In genomic region chr5:171570244-171570819, GRCh38 we compare ENCODE assay signal across 24 cellular contexts.
DNase-seq lines count a peak whose midpoint lies in the region; ATAC-seq and TF ChIP-seq lines count a peak whose summit lies in the region.
"Had no signal": no experiment of that assay in that cellular context is flagged by ENCODE, and none has a peak within 500 bp of the region (broad histone marks: within the 10 kb centered on the region; RNA-seq: fewer than 3 reads in every experiment).

No MANE protein-coding gene starts in this region.

- H3K4me1 ChIP-seq in GM23338 (ENCODE audit: insufficient read depth) (peaks cover 6% of the 10 kb centered on the region; the same call in 1 of the 2 replicates), suprapubic skin (no peaks in the 10 kb centered on the region)
- H3K4me1 ChIP-seq in CD8-positive, alpha-beta memory T cell (ENCODE audit: insufficient read depth, low read length), result no peaks in the 10 kb centered on the region
- H3K4me1 ChIP-seq: Caco-2 had no signal

- no peak overlapping the region for H3K4me3 ChIP-seq in GM23338
- H3K4me3 ChIP-seq in fibroblast of the aortic adventitia (ENCODE audit: low read depth, low read length), result no peak overlapping the region
- H3K4me3 ChIP-seq in suprapubic skin, result no peak overlapping the region
- H3K4me3 ChIP-seq in CD8-positive, alpha-beta memory T cell (ENCODE audit: low read length), result no peak overlapping the region
- H3K4me3 ChIP-seq: PC-9, SJSA1 had no signal

- ATAC-seq in GM23338 (no peak; the same call in 1 of the 3 replicates), GM18873 (IDR thresholded peaks at IDR 0.05; ENCODE audit: low FRiP score, unreplicated experiment) (no peak)
- ATAC-seq: Right ventricle myocardium inferior had no signal

- no peaks in the 10 kb centered on the region for H4K20me1 ChIP-seq in GM23338 (replicated peaks; ENCODE audit: insufficient read depth)

- no peaks in the 10 kb centered on the region for H3K79me2 ChIP-seq in GM23338 (replicated peaks; ENCODE audit: insufficient read depth)

- CTCF ChIA-PET in CD8-positive, alpha-beta memory T cell (lab: Charles Lee), result no interaction called here

- peaks cover 20% of the 10 kb centered on the region for H3K36me3 Mint-ChIP-seq in GM23338 (ENCODE audit: low read depth)
- peaks cover 9% of the 10 kb centered on the region for H3K36me3 Mint-ChIP-seq in chondrocyte (ENCODE audit: low read depth)
- peaks cover 21% of the 10 kb centered on the region for H3K36me3 Mint-ChIP-seq in neural crest cell (ENCODE audit: low read depth)
- H3K36me3 Mint-ChIP-seq in CD8-positive, alpha-beta memory T cell, result peaks cover 0 to 3% (median 0%) of the 10 kb centered on the region in 3 donors
- H3K36me3 Mint-ChIP-seq: CD4-positive, alpha-beta memory T cell had no signal

- H3K36me3 ChIP-seq in GM23338 (ENCODE audit: insufficient read depth) (no peaks in the 10 kb centered on the region), suprapubic skin (no peaks in the 10 kb centered on the region)
- no peaks in the 10 kb centered on the region for H3K36me3 ChIP-seq in CD8-positive, alpha-beta memory T cell (ENCODE audit: insufficient read depth, low read length)
- H3K36me3 ChIP-seq: SJSA1 had no signal

- TF ChIP-seq EP300 in suprapubic skin (IDR thresholded peaks at IDR 0.05), result no peak

- H3K27ac ChIP-seq in GM23338 (ENCODE audit: low read depth) (no peak overlapping the region), suprapubic skin (no peak overlapping the region)
- H3K27ac ChIP-seq in CD8-positive, alpha-beta memory T cell (ENCODE audit: low read depth, low read length), result no peak overlapping the region
- H3K27ac ChIP-seq: KMS-11, PC-9, SJSA1 had no signal

- POLR2A ChIA-PET in CD8-positive, alpha-beta memory T cell (lab: Charles Lee), result no interaction called here

- H3K27me3 Mint-ChIP-seq in GM23338 (ENCODE audit: insufficient read depth, low read depth, poor library complexity) (peaks cover 4% of the 10 kb centered on the region), chondrocyte (ENCODE audit: low read depth) (peaks cover 2% of the 10 kb centered on the region), neural crest cell (ENCODE audit: low read depth) (no peaks in the 10 kb centered on the region)
- H3K27me3 Mint-ChIP-seq in CD8-positive, alpha-beta memory T cell, result peaks cover 20 to 26% of the 10 kb centered on the region in 2 donors

- WGBS in suprapubic skin, result 73% methylated on average over 2 of the region's 2 CpGs

- peak overlapping the region; percentile 64 for H3K27ac Mint-ChIP-seq in GM23338
- peak overlapping the region; percentile 79 for H3K27ac Mint-ChIP-seq in chondrocyte (ENCODE audit: unreplicated experiment)
- peak overlapping the region; percentile 72 for H3K27ac Mint-ChIP-seq in neural crest cell (ENCODE audit: unreplicated experiment)
- no peak overlapping the region for H3K27ac Mint-ChIP-seq in CD8-positive, alpha-beta memory T cell
- H3K27ac Mint-ChIP-seq: HFFc6, IgD-negative memory B cell had no signal

- peak; percentile 54 for DNase-seq in GM23338 (ENCODE audit: low spot score)
- no peak for DNase-seq in chondrocyte (ENCODE audit: low spot score)
- peak; percentile 31 for DNase-seq in fibroblast of the aortic adventitia (ENCODE audit: low read depth)
- no peak for DNase-seq in neural crest cell (ENCODE audit: low read depth, low spot score)
- no peak for DNase-seq in A172 (ENCODE audit: low spot score)
- no peak for DNase-seq in suprapubic skin (ENCODE audit: low spot score in 2 of 2)
- no peak for DNase-seq in CD8-positive, alpha-beta memory T cell
- DNase-seq: C1 segment of cervical spinal cord; Caco-2; CD4-positive, alpha-beta memory T cell; H7; HFFc6; NCI-H1048; NCI-H1417; NCI-H1694 treated with DMSO at 0.1 percent for 48 hours; NCI-H2081; NCI-H2227 treated with DMSO at 0.1 percent for 48 hours; NCI-H526 treated with DMSO at 0.1 percent for 48 hours; PC-9 had no signal

- no peaks in the 10 kb centered on the region for H3F3A ChIP-seq in GM23338 (replicated peaks; ENCODE audit: low read depth)

- H3K9me3 Mint-ChIP-seq in GM23338, result peaks cover 43% of the 10 kb centered on the region
- peaks cover 27% of the 10 kb centered on the region for H3K9me3 Mint-ChIP-seq in chondrocyte (ENCODE audit: low read depth)
- H3K9me3 Mint-ChIP-seq in neural crest cell, result peaks cover 21% of the 10 kb centered on the region
- H3K9me3 Mint-ChIP-seq in CD8-positive, alpha-beta memory T cell, result peaks cover 26 to 33% (median 29%) of the 10 kb centered on the region in 5 donors

- H3K9me2 ChIP-seq in GM23338 (ENCODE audit: insufficient read depth), result no peaks in the 10 kb centered on the region

- peaks cover 7% of the 10 kb centered on the region for H3K9me3 ChIP-seq in suprapubic skin
- no peaks in the 10 kb centered on the region for H3K9me3 ChIP-seq in CD8-positive, alpha-beta memory T cell (ENCODE audit: low read length)
- H3K9me3 ChIP-seq: SJSA1 had no signal

- H3K4me3 Mint-ChIP-seq in GM23338, result no peak overlapping the region
- no peak overlapping the region for H3K4me3 Mint-ChIP-seq in chondrocyte (ENCODE audit: unreplicated experiment)
- no peak overlapping the region for H3K4me3 Mint-ChIP-seq in neural crest cell
- H3K4me3 Mint-ChIP-seq in CD8-positive, alpha-beta memory T cell, result no peak overlapping the region
- H3K4me3 Mint-ChIP-seq: CD4-positive, alpha-beta memory T cell; HFFc6; IgD-negative memory B cell had no signal

- H2AFZ ChIP-seq in GM23338, result peak overlapping the region; percentile 35
- H2AFZ ChIP-seq: PC-9 had no signal

- no peak for TF ChIP-seq POLR2A in suprapubic skin (IDR thresholded peaks at IDR 0.05)

- H3K4me1 Mint-ChIP-seq in GM23338 (peaks cover 9% of the 10 kb centered on the region), chondrocyte (ENCODE audit: low read depth) (peaks cover 21% of the 10 kb centered on the region), neural crest cell (peaks cover 12% of the 10 kb centered on the region)
- no peaks in the 10 kb centered on the region for H3K4me1 Mint-ChIP-seq in CD8-positive, alpha-beta memory T cell
- H3K4me1 Mint-ChIP-seq: CD4-positive, alpha-beta memory T cell; IgD-negative memory B cell had no signal

- TF ChIP-seq CTCF in GM23338 (conservative IDR thresholded peaks at IDR 0.05; ENCODE audit: low read depth in 2 of 2) (no peak), chondrocyte (IDR thresholded peaks at IDR 0.05) (no peak), fibroblast of the aortic adventitia (IDR thresholded peaks at IDR 0.05; ENCODE audit: insufficient read depth, low read length) (no peak), neural crest cell (conservative IDR thresholded peaks at IDR 0.05) (no peak), suprapubic skin (IDR thresholded peaks at IDR 0.05) (no peak)

- H3K27me3 ChIP-seq in GM23338 (ENCODE audit: insufficient read depth) (no peaks in the 10 kb centered on the region), suprapubic skin (no peaks in the 10 kb centered on the region)
- H3K27me3 ChIP-seq in CD8-positive, alpha-beta memory T cell (ENCODE audit: insufficient read depth, low read length, poor library complexity, severe bottlenecking), result no peaks in the 10 kb centered on the region
- H3K27me3 ChIP-seq: SJSA1 had no signal

- H3K4me2 ChIP-seq in GM23338, result no peak overlapping the region
- H3K4me2 ChIP-seq: KMS-11, PC-9 had no signal

TF ChIP-seq in GM23338, 12 proteins besides CTCF, POLR2A, EP300 and RAD21 (continues in another document):
- TF ChIP-seq EZH2phosphoT487 (IDR thresholded peaks at IDR 0.05; ENCODE audit: unreplicated experiment), result no peak
- no peak for TF ChIP-seq STAT1 (IDR thresholded peaks at IDR 0.05; ENCODE audit: unreplicated experiment)
- TF ChIP-seq CREB1 (CRISPR knock-in tag; IDR thresholded peaks at IDR 0.05; ENCODE audit: low read depth), result no peak
- no peak for TF ChIP-seq NANOG (IDR thresholded peaks at IDR 0.05; ENCODE audit: borderline replicate concordance)
- TF ChIP-seq JUNB (IDR thresholded peaks at IDR 0.05; ENCODE audit: unreplicated experiment), result no peak
- TF ChIP-seq ZNF114 (CRISPR knock-in tag; IDR thresholded peaks at IDR 0.05), result no peak
- TF ChIP-seq, protein P1, sequence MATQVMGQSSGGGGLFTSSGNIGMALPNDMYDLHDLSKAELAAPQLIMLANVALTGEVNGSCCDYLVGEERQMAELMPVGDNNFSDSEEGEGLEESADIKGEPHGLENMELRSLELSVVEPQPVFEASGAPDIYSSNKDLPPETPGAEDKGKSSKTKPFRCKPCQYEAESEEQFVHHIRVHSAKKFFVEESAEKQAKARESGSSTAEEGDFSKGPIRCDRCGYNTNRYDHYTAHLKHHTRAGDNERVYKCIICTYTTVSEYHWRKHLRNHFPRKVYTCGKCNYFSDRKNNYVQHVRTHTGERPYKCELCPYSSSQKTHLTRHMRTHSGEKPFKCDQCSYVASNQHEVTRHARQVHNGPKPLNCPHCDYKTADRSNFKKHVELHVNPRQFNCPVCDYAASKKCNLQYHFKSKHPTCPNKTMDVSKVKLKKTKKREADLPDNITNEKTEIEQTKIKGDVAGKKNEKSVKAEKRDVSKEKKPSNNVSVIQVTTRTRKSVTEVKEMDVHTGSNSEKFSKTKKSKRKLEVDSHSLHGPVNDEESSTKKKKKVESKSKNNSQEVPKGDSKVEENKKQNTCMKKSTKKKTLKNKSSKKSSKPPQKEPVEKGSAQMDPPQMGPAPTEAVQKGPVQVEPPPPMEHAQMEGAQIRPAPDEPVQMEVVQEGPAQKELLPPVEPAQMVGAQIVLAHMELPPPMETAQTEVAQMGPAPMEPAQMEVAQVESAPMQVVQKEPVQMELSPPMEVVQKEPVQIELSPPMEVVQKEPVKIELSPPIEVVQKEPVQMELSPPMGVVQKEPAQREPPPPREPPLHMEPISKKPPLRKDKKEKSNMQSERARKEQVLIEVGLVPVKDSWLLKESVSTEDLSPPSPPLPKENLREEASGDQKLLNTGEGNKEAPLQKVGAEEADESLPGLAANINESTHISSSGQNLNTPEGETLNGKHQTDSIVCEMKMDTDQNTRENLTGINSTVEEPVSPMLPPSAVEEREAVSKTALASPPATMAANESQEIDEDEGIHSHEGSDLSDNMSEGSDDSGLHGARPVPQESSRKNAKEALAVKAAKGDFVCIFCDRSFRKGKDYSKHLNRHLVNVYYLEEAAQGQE (IDR thresholded peaks at IDR 0.05; ENCODE audit: unreplicated experiment), result no peak
- no peak for TF ChIP-seq ZNF331 (CRISPR knock-in tag; IDR thresholded peaks at IDR 0.05; ENCODE audit: low read depth)

Comparison
In these comparisons a context has a peak if more than half of its experiments do, and no peak if none do; other contexts are left out.
1. DNase-seq: peak in GM23338 (single experiment) and fibroblast of the aortic adventitia (single experiment); none in chondrocyte (single experiment), neural crest cell (single experiment), A172 (single experiment), suprapubic skin (0 of 2) and CD8-positive, alpha-beta memory T cell (0 of 5).
2. H3K27ac Mint-ChIP-seq: peak in GM23338 (single experiment), chondrocyte (single experiment) and neural crest cell (single experiment); none in CD8-positive, alpha-beta memory T cell (0 of 8).